8 cellular contexts compared by ENCODE assay signal in the genomic region with DNA sequence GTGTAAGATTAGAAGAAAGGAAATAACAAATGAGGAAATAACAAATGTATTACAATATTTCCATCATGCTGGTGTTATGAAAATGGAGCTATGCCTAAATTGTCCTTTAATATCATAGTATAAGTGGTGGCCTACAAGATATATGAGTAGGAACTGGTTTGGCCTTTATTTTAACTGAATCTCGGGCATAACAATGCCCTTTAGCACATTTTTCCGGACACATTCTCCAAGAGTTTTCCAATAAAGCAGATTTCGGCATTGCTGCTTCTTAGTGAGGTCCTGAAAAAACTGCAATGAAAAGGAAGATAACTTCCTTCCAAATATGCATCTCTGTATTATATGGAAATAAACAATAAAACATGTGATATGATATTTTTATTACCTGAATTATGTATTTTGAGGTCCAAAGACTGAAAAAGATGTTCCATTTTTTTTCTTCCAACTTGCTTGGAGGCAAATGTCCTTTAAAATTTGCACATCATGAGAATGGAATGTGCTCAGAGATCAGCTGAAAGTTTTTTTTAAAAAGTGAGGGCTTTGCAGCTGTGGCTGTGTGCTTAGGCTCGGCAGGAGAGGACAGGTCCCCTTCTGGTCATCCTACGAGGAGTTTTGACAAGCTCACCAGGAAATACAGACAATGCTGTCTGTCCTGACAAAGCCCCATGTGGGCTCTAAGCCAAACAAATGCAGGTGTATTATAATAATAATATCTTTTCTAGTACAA.
DNase-seq lines count a peak whose midpoint lies in the region; ATAC-seq and TF ChIP-seq lines count a peak whose summit lies in the region.
"Had no signal": no experiment of that assay in that cellular context is flagged by ENCODE, and none has a peak within 500 bp of the region (broad histone marks: within the 10 kb centered on the region; RNA-seq: fewer than 3 reads in every experiment).

No MANE protein-coding gene starts in this region.

- POLR2A ChIA-PET in IMR-90 (lab: Charles Lee; ENCODE audit: unreplicated experiment) = no interaction called here

- ATAC-seq in IMR-90 (ENCODE audit: low read depth) = peak; percentile 59
- no peak for ATAC-seq in HG02623 (IDR thresholded peaks at IDR 0.05; ENCODE audit: unreplicated experiment)

- peak overlapping the region; percentile 65 for H2BK15ac ChIP-seq in IMR-90 (ENCODE audit: low read depth, low read length)

- peak overlapping the region; percentile 62 for H3K4me2 ChIP-seq in IMR-90 (ENCODE audit: low read depth, low read length)

- no peak overlapping the region for H3K9ac ChIP-seq in IMR-90 (ENCODE audit: low read depth, low read length)

- no peaks in the 10 kb centered on the region for H3K36me3 ChIP-seq in IMR-90 (ENCODE audit: control insufficient read depth, insufficient read depth, low read length)
- no peaks in the 10 kb centered on the region for H3K36me3 ChIP-seq in kidney epithelial cell (ENCODE audit: control insufficient read depth, insufficient read depth, low read length)
- H3K36me3 ChIP-seq in uterus = no peaks in the 10 kb centered on the region

- in situ Hi-C loops in IMR-90 (cut with MboI; ENCODE audit: low sequenced_read_pairs) = loop anchor here (25.0 kb wide), 1 partner anchor 618 kb away; no protein-coding TSS in a partner anchor

- H3K27me3 ChIP-seq in IMR-90 (ENCODE audit: control insufficient read depth, insufficient read depth, low read length) (no peaks in the 10 kb centered on the region), kidney epithelial cell (ENCODE audit: control insufficient read depth, insufficient read depth, low read length) (no peaks in the 10 kb centered on the region), uterus (no peaks in the 10 kb centered on the region)

- peak overlapping the region; percentile 93 for H2BK20ac ChIP-seq in IMR-90 (ENCODE audit: low read depth, low read length)

- H2BK5ac ChIP-seq in IMR-90 (ENCODE audit: low read depth, low read length, poor library complexity, severe bottlenecking) = peak overlapping the region; percentile 74

- H3K9me3 ChIP-seq in IMR-90 (ENCODE audit: control insufficient read depth, insufficient read depth, low read length) = no peaks in the 10 kb centered on the region
- no peaks in the 10 kb centered on the region for H3K9me3 ChIP-seq in uterus

- peaks cover 13% of the 10 kb centered on the region for H3K9me1 ChIP-seq in IMR-90 (ENCODE audit: insufficient read depth, low read length)

- no TSS peak for BruUV-seq in IMR-90 (replicated peaks; lab: Mats Ljungman, UMichigan)

- peak overlapping the region; percentile 56 for H3K18ac ChIP-seq in IMR-90 (ENCODE audit: low read depth, low read length)

- H2AK5ac ChIP-seq in IMR-90 (ENCODE audit: low read depth, low read length) = no peak overlapping the region

- dilution Hi-C loops in IMR-90 (cut with HindIII; ENCODE audit: low sequenced_read_pairs, unreplicated experiment) = no loop called here

- H4K20me1 ChIP-seq in IMR-90 (ENCODE audit: insufficient read depth, low read length) = no peaks in the 10 kb centered on the region

- no CpG with 5 or more reads among the region's 5 CpGs for WGBS in IMR-90 (ENCODE audit: extremely low coverage in 2 of 2, insufficient read length in 1 of 2), 2 experiments

- peak overlapping the region; percentile 64 for H3K4ac ChIP-seq in IMR-90 (ENCODE audit: low read depth, low read length)

- peak overlapping the region; percentile 17; the same call in 1 of the 2 replicates for H4K5ac ChIP-seq in IMR-90 (ENCODE audit: low read depth, low read length)

- H3K4me1 ChIP-seq in IMR-90 (ENCODE audit: control insufficient read depth, insufficient read depth, low read length) (peaks cover 12% of the 10 kb centered on the region), uterus (peaks cover 0 to 5% of the 10 kb centered on the region in 2 donors)

- peak overlapping the region; percentile 25; the same call in 1 of the 2 replicates for H4K91ac ChIP-seq in IMR-90 (ENCODE audit: insufficient read depth, low read depth, low read length)

- peak overlapping the region; percentile 60; the same call in 1 of the 2 replicates for H3K14ac ChIP-seq in IMR-90 (replicated peaks; ENCODE audit: low read depth, low read length)

- H2AK9ac ChIP-seq in IMR-90 (replicated peaks; ENCODE audit: low read depth, low read length, poor library complexity) = no peak overlapping the region

- CTCF ChIA-PET in IMR-90 (lab: Yijun Ruan, JAX) = no interaction called here

- intact Hi-C loops in IMR-90 (cut with micrococcal nuclease) = loop anchor here (2.0 to 10.0 kb wide), 3 partner anchors 43 to 255 kb away; no protein-coding TSS in a partner anchor
- intact Hi-C loops in uterus (cut with DNase I; ENCODE audit: low total_unique reads) = no loop called here

- H2BK120ac ChIP-seq in IMR-90 (ENCODE audit: low read depth, low read length) = peak overlapping the region; percentile 68

- TF ChIP-seq CTCF in IMR-90 (conservative IDR thresholded peaks at IDR 0.05; ENCODE audit: low read depth, low read length) = no peak
- TF ChIP-seq CTCF in kidney epithelial cell (IDR thresholded peaks at IDR 0.05; ENCODE audit: insufficient read depth, low read length, poor library complexity, severe bottlenecking) = no peak
- TF ChIP-seq CTCF in uterus (IDR thresholded peaks at IDR 0.05) = no peak

- H3K56ac ChIP-seq in IMR-90 (ENCODE audit: extremely low read depth, insufficient read depth, low read length) = peak overlapping the region; percentile 36; the same call in 1 of the 2 replicates

- H4K8ac ChIP-seq in IMR-90 (ENCODE audit: low read depth in 2 of 2, low read length in 2 of 2) = peak overlapping the region in 1 of 2 experiments; percentile 56; a peak in 2 of 4 replicates

- no peaks in the 10 kb centered on the region; a peak in 1 of 4 replicates for H3K79me1 ChIP-seq in IMR-90 (ENCODE audit: low read depth in 1 of 2, low read length in 2 of 2)

- H3K27ac ChIP-seq in IMR-90 (ENCODE audit: insufficient read depth, low read length) (peak overlapping the region; percentile 48), uterus (peak overlapping the region; percentile 57 to 62)

- peak overlapping the region; percentile 24; the same call in 1 of the 2 replicates for H3K23ac ChIP-seq in IMR-90 (ENCODE audit: low read depth, low read length)

- DNase-seq in IMR-90 (peak; percentile 78), dedifferentiated amniotic fluid mesenchymal stem cell (ENCODE audit: extremely low spot score) (peak; percentile 79), kidney epithelial cell (ENCODE audit: low read depth) (peak; percentile 62), uterus (no peak), GM19240 (ENCODE audit: insufficient read length, low spot score) (no peak), CD1c-positive myeloid dendritic cell (ENCODE audit: extremely low spot score) (no peak)
- DNase-seq: KBM-7 had no signal

- no peak overlapping the region for H2AFZ ChIP-seq in IMR-90 (replicated peaks; ENCODE audit: low read length, poor library complexity)

- TF ChIP-seq RAD21 in IMR-90 (IDR thresholded peaks at IDR 0.05; ENCODE audit: low read length) = peak; percentile 6; the same call in 1 of the 2 replicates

- TF ChIP-seq POLR2A in IMR-90 (IDR thresholded peaks at IDR 0.05; ENCODE audit: low read depth, low read length) (no peak), uterus (IDR thresholded peaks at IDR 0.05) (no peak)

- H3K4me3 ChIP-seq in IMR-90 (ENCODE audit: insufficient read depth, low read depth, low read length) (no peak overlapping the region), kidney epithelial cell (ENCODE audit: low read depth, low read length) (no peak overlapping the region), uterus (no peak overlapping the region)

TF ChIP-seq in IMR-90, 13 proteins besides CTCF, POLR2A, EP300 and RAD21:
- peak; percentile 14; the same call in 1 of the 2 replicates for TF ChIP-seq SMC3 (IDR thresholded peaks at IDR 0.05; ENCODE audit: low read depth, low read length)
- TF ChIP-seq RCOR1 (IDR thresholded peaks at IDR 0.05; ENCODE audit: insufficient replicate concordance, low read length) = no peak

Comparison
In these comparisons a context has a peak if more than half of its experiments do, and no peak if none do; other contexts are left out.
1. DNase-seq: peak in IMR-90 (single experiment), dedifferentiated amniotic fluid mesenchymal stem cell (single experiment) and kidney epithelial cell (single experiment); none in uterus (0 of 2), GM19240 (single experiment) and CD1c-positive myeloid dendritic cell (single experiment).